In the genomic region with DNA sequence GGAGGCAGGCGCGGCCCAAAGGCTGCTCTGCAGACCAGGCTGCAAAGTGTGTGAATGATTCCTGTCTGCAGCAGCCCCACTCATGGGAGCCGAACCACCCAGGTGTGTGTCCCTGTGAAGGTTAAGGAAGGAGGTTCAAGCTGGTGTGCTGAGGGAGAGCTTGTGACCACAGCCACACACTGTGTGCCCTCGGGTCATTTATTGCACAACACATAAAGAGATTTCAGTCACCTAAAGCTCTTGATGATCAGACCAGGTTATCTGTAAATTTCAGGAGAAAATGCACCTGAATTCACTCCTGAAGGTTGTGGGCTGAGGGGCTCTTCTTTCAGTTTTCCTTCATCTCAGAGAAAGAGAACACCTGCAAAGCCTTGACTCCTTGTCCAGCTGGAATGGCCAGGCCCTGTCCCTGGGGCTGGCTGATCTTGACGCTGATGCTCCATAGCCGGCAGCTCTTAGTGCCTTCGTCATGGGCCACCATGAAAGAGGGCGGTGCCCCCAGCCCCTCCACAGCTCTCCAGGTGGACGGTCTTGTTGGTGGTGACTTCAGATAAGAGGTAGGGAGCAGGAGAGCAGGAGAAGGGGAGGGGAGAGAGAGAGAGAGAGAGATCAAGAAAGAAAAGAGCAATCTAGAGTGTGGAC, we compare ENCODE assay signal across 27 cellular contexts.
"Had no signal": no experiment of that assay in that cellular context is flagged by ENCODE, and none has a peak within 500 bp of the region (broad histone marks: within the 10 kb centered on the region; RNA-seq: fewer than 3 reads in every experiment).

No MANE protein-coding gene starts in this region.

- H3K27me3 Mint-ChIP-seq: activated naive CD4-positive, alpha-beta T cell treated with anti-CD3 and anti-CD28 coated beads, Interleukin-2, amount 50 U/mL, for 24 hours; activated naive CD8-positive, alpha-beta T cell treated with anti-CD3 and anti-CD28 coated beads, Interleukin-2, amount 50 U/mL, for 24 hours; activated T-cell treated with anti-CD3 and anti-CD28 coated beads, Interleukin-2, amount 50 U/mL, for 24 hours had no signal

- H3K36me3 Mint-ChIP-seq: activated naive CD4-positive, alpha-beta T cell treated with anti-CD3 and anti-CD28 coated beads, Interleukin-2, amount 50 U/mL, for 24 hours; mesothelial cell of epicardium; naive B cell had no signal

- H3K27me3 ChIP-seq: breast epithelium, testis, transverse colon had no signal

- H3K9me3 Mint-ChIP-seq: activated CD4-positive, alpha-beta memory T cell treated with anti-CD3 and anti-CD28 coated beads, Interleukin-2, amount 10 ng/mL, durations not matched to agents 7 days and 5 days; activated CD4-positive, alpha-beta T cell treated with anti-CD3 and anti-CD28 coated beads, Interleukin-2, amount 10 ng/mL, durations not matched to agents 24 days and 14 days; activated naive CD4-positive, alpha-beta T cell treated with anti-CD3 and anti-CD28 coated beads, Interleukin-2, amount 50 U/mL, for 24 hours; activated naive CD8-positive, alpha-beta T cell treated with anti-CD3 and anti-CD28 coated beads, Interleukin-2, amount 50 U/mL, for 24 hours; activated T-cell treated with anti-CD3 and anti-CD28 coated beads, Interleukin-2, amount 50 U/mL, for 24 hours; central memory CD8-positive, alpha-beta T cell; dendritic cell treated with granulocyte-macrophage colony-stimulating factor and Interleukin-4, amounts not matched to agents 40 ng/mL and 50 ng/mL, for 4 days; mesothelial cell of epicardium; nephron progenitor cell; T-helper 1 cell treated with Interleukin-12 subunit alpha and Interleukin-12 subunit beta and Interleukin-4 antibody, amounts not matched to agents 30 μg/mL and 1 μg/mL, for 36 hours had no signal

- H3K9me3 ChIP-seq: breast epithelium, left ventricle myocardium inferior, neutrophil, testis, transverse colon had no signal

- H3K4me3 ChIP-seq: breast epithelium, left ventricle myocardium inferior, testis, transverse colon had no signal

- H3K4me1 Mint-ChIP-seq: activated CD4-positive, alpha-beta memory T cell treated with anti-CD3 and anti-CD28 coated beads, Interleukin-2, amount 10 ng/mL, durations not matched to agents 7 days and 5 days; activated CD4-positive, alpha-beta T cell treated with anti-CD3 and anti-CD28 coated beads, Interleukin-2, amount 10 ng/mL, durations not matched to agents 24 days and 14 days; activated naive CD4-positive, alpha-beta T cell treated with anti-CD3 and anti-CD28 coated beads, Interleukin-2, amount 50 U/mL, for 24 hours; activated naive CD8-positive, alpha-beta T cell treated with anti-CD3 and anti-CD28 coated beads, Interleukin-2, amount 50 U/mL, for 24 hours; central memory CD8-positive, alpha-beta T cell; naive B cell had no signal

- H3K4me3 Mint-ChIP-seq: activated CD4-positive, alpha-beta memory T cell treated with anti-CD3 and anti-CD28 coated beads, Interleukin-2, amount 10 ng/mL, durations not matched to agents 7 days and 5 days; activated CD4-positive, alpha-beta T cell treated with anti-CD3 and anti-CD28 coated beads, Interleukin-2, amount 10 ng/mL, durations not matched to agents 24 days and 14 days; activated naive CD4-positive, alpha-beta T cell treated with anti-CD3 and anti-CD28 coated beads, Interleukin-2, amount 50 U/mL, for 24 hours; activated naive CD8-positive, alpha-beta T cell treated with anti-CD3 and anti-CD28 coated beads, Interleukin-2, amount 50 U/mL, for 24 hours; activated T-cell treated with anti-CD3 and anti-CD28 coated beads, Interleukin-2, amount 50 U/mL, for 24 hours; central memory CD8-positive, alpha-beta T cell; dendritic cell treated with granulocyte-macrophage colony-stimulating factor and Interleukin-4, amounts not matched to agents 40 ng/mL and 50 ng/mL, for 4 days; endodermal cell; mesothelial cell of epicardium; nephron progenitor cell; T-helper 1 cell treated with Interleukin-12 subunit alpha and Interleukin-12 subunit beta and Interleukin-4 antibody, amounts not matched to agents 30 μg/mL and 1 μg/mL, for 36 hours had no signal

- ATAC-seq: activated naive CD8-positive, alpha-beta T cell treated with anti-CD3 and anti-CD28 coated beads, Interleukin-2, amount 50 U/mL, for 24 hours; esophagus mucosa; right cardiac atrium; stimulated activated naive CD8-positive, alpha-beta T cell treated with anti-CD3 and anti-CD28 coated beads, Interleukin-15, Interleukin-2, amounts not matched to agents 100 U/mL and 50 U/mL, for 24 hours had no signal

- FAIRE-seq: urothelium cell line had no signal

- H3K36me3 ChIP-seq: breast epithelium, left ventricle myocardium inferior, neutrophil, transverse colon, WERI-Rb-1 had no signal

- H3K27ac Mint-ChIP-seq: activated CD4-positive, alpha-beta memory T cell treated with anti-CD3 and anti-CD28 coated beads, Interleukin-2, amount 10 ng/mL, durations not matched to agents 7 days and 5 days; activated CD4-positive, alpha-beta T cell treated with anti-CD3 and anti-CD28 coated beads, Interleukin-2, amount 10 ng/mL, durations not matched to agents 24 days and 14 days; activated naive CD4-positive, alpha-beta T cell treated with anti-CD3 and anti-CD28 coated beads, Interleukin-2, amount 50 U/mL, for 24 hours; activated naive CD8-positive, alpha-beta T cell treated with anti-CD3 and anti-CD28 coated beads, Interleukin-2, amount 50 U/mL, for 24 hours; activated T-cell treated with anti-CD3 and anti-CD28 coated beads, Interleukin-2, amount 50 U/mL, for 24 hours; dendritic cell treated with granulocyte-macrophage colony-stimulating factor and Interleukin-4, amounts not matched to agents 40 ng/mL and 50 ng/mL, for 4 days; endodermal cell; mesothelial cell of epicardium; nephron progenitor cell; T-helper 1 cell treated with Interleukin-12 subunit alpha and Interleukin-12 subunit beta and Interleukin-4 antibody, amounts not matched to agents 30 μg/mL and 1 μg/mL, for 36 hours had no signal

- H3K4me1 ChIP-seq: breast epithelium, left ventricle myocardium inferior, testis, transverse colon had no signal

- DNase-seq: activated CD4-positive, alpha-beta memory T cell treated with anti-CD3 and anti-CD28 coated beads, Interleukin-2, amount 10 ng/mL, durations not matched to agents 7 days and 5 days; activated CD4-positive, alpha-beta T cell treated with anti-CD3 and anti-CD28 coated beads, Interleukin-2, amount 10 ng/mL, durations not matched to agents 24 days and 14 days; activated CD4-positive, CD25-positive, alpha-beta regulatory T cell treated with anti-CD3 and anti-CD28 coated beads, Interleukin-2, amount 50 U/mL, for 72 hours; activated CD8-positive, alpha-beta memory T cell treated with anti-CD3 and anti-CD28 coated beads, Interleukin-2, amount 50 U/mL, for 48 hours; activated gamma-delta T cell treated with Interleukin-2 at 50 U/mL for 16 hours; activated naive CD8-positive, alpha-beta T cell treated with anti-CD3 and anti-CD28 coated beads, Interleukin-2, amount 50 U/mL, for 24 hours; activated T-cell treated with anti-CD3 and anti-CD28 coated beads, Interleukin-2, amount 50 U/mL, for 24 hours; amygdala; endodermal cell; left ventricle myocardium inferior; naive B cell; nephron progenitor cell; right cardiac atrium; stimulated activated naive CD8-positive, alpha-beta T cell treated with anti-CD3 and anti-CD28 coated beads, Interleukin-15, Interleukin-2, amounts not matched to agents 100 U/mL and 50 U/mL, for 24 hours; T-helper 9 cell; testis; transverse colon; WERI-Rb-1 had no signal

- H3K27ac ChIP-seq: breast epithelium, left ventricle myocardium inferior, neutrophil, testis, transverse colon, WERI-Rb-1 had no signal
